Comparison of ENCODE assay signal across 7 cellular contexts in the genomic region with DNA sequence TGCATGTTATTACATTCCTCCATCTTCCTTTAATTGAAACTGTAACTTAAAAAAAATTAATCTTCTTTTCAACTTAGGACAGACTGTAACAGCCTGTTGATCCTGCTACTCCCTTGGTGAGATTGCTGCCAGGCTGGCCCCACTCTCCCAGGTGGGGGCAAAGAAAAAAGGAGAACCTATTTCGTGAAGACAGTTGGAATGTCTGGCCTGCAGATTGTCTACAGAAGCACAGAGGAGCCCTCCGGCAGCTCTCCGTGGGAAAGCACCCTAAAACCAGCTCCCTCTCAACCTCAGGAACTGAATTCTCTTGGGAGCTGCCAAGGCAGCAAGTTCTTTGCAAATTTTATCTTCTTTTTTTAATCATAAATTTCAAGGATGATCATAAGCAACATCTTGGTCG.
"Had no signal": no experiment of that assay in that cellular context is flagged by ENCODE, and none has a peak within 500 bp of the region (broad histone marks: within the 10 kb centered on the region; RNA-seq: fewer than 3 reads in every experiment).

No MANE protein-coding gene starts in this region.

- H3K4me3 Mint-ChIP-seq: HFFc6 had no signal

- H3K4me3 ChIP-seq: K562 had no signal

- H3K9me3 Mint-ChIP-seq: HFFc6 had no signal

- ATAC-seq: K562 had no signal

- H3K27ac Mint-ChIP-seq: HFFc6 had no signal

- DNase-seq: GOT3, H7, HCEC 1CT, HFFc6, IMR-90, KG1 had no signal
